22 cellular contexts compared by ENCODE assay signal in the genomic region with DNA sequence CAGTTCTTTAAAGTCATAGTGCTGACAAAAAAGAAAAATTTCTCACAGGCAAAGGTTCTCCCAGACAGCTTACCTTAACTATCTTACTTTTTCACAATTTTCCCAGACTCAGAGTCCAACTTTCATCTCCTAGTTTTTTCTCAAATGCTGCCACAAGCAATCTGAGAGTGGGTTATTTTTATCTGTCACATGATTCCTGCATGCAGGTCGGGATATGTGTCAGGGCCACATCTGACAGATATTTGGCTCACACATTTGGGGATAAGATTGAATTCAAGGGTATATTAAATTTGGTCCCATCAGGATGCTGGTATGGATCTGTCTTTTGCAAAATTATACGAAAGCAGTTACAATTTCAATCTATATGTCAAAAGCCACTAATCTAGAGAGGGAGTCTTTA. TPM values are rescaled to one million over a fixed set of nuclear protein-coding genes. Genes with fewer than 3 reads are reported as not detected.
A peak's percentile ranks its signal among the peaks of the same experiment; 100 is the strongest.
DNase-seq lines count a peak whose midpoint lies in the region; ATAC-seq, FAIRE-seq and TF ChIP-seq lines count a peak whose summit lies in the region.
"Had no signal": no experiment of that assay in that cellular context is flagged by ENCODE, and none has a peak within 500 bp of the region (broad histone marks: within the 10 kb centered on the region; RNA-seq: fewer than 3 reads in every experiment).

No MANE protein-coding gene starts in this region.

- POLR2A ChIA-PET in K562 (lab: Yijun Ruan, JAX) (interaction anchor here (3.2 kb wide), 1 partner anchor 17 kb away, joined by 12 read pairs; no protein-coding TSS in a partner anchor), PC-3 (lab: Charles Lee; ENCODE audit: unreplicated experiment) (interaction anchor here (0.7 kb wide), 1 partner anchor 122 kb away, joined by 5 read pairs; no protein-coding TSS in a partner anchor)

- no peak overlapping the region for H2AFZ ChIP-seq in GM23338
- no peak overlapping the region for H2AFZ ChIP-seq in K562 (ENCODE audit: low read depth, low read length)
- H2AFZ ChIP-seq in PC-3 (ENCODE audit: low read length) = no peak overlapping the region

- peaks cover 4% of the 10 kb centered on the region; the same call in 1 of the 2 replicates for H3K36me3 ChIP-seq in GM23338 (ENCODE audit: insufficient read depth)
- H3K36me3 ChIP-seq in K562 (ENCODE audit: control insufficient read depth, insufficient read depth, low read length) = peaks cover 40% of the 10 kb centered on the region; the same call in 2 of the 3 replicates
- no peaks in the 10 kb centered on the region for H3K36me3 ChIP-seq in gastrocnemius medialis
- H3K36me3 ChIP-seq in PC-3 (ENCODE audit: low read depth, low read length) = no peaks in the 10 kb centered on the region

- ATAC-seq in GM23338 (no peak), K562 (no peak), gastrocnemius medialis (peak; percentile 31 to 34), PC-3 (no peak)
- ATAC-seq: Panc1 had no signal

- 6% methylated on average over 2 of the region's 2 CpGs for WGBS in K562 (ENCODE audit: insufficient coverage, low coverage, missing lambda C conversion rate)

- TF ChIP-seq EP300 in K562 (IDR thresholded peaks at IDR 0.05; ENCODE audit: low read length) = no peak

- in situ Hi-C loops in K562 (cut with MboI) = no loop called here
- in situ Hi-C loops in gastrocnemius medialis (cut with MboI; ENCODE audit: low sequenced_read_pairs in 4 of 4) = loop anchor here in 1 of 4 donors (25.0 kb wide), 1 partner anchor 562 kb away; a partner anchor contains a TSS

- H3K9me3 ChIP-seq in K562 (replicated peaks; ENCODE audit: control insufficient read depth, insufficient read depth, low read depth, low read length) = no peaks in the 10 kb centered on the region
- H3K9me3 ChIP-seq in gastrocnemius medialis = no peaks in the 10 kb centered on the region
- H3K9me3 ChIP-seq in PC-3 (ENCODE audit: low read length) = no peaks in the 10 kb centered on the region
- H3K9me3 ChIP-seq: SK-N-SH had no signal

- H3K27me3 ChIP-seq in GM23338 (ENCODE audit: insufficient read depth) (no peaks in the 10 kb centered on the region), K562 (ENCODE audit: control insufficient read depth in 2 of 2, insufficient read depth in 2 of 2, low read length in 2 of 2) (no peaks in the 10 kb centered on the region), gastrocnemius medialis (no peaks in the 10 kb centered on the region), PC-3 (ENCODE audit: low read length) (no peaks in the 10 kb centered on the region)

- CTCF ChIA-PET in K562 (lab: Yijun Ruan, JAX; ENCODE audit: low intra/inter-chr PET ratio) (no interaction called here), PC-3 (lab: Charles Lee) (no interaction called here)

- no peaks in the 10 kb centered on the region for H3K9me3 Mint-ChIP-seq in GM23338
- H3K9me3 Mint-ChIP-seq: CD4-positive, alpha-beta memory T cell had no signal

- no peak overlapping the region for H3K4me3 Mint-ChIP-seq in GM23338
- H3K4me3 Mint-ChIP-seq: CD4-positive, alpha-beta memory T cell had no signal

- H3F3A ChIP-seq in GM23338 (replicated peaks; ENCODE audit: low read depth) (no peaks in the 10 kb centered on the region), PC-3 (ENCODE audit: low read length, unreplicated experiment) (no peaks in the 10 kb centered on the region)

- DNase-seq in GM23338 (ENCODE audit: low spot score) = no peak
- DNase-seq in K562 (ENCODE audit: extremely low read depth in 1 of 4, low spot score in 3 of 4) = no peak
- DNase-seq in lung microvascular endothelial cell (ENCODE audit: low read depth in 2 of 2) = peak; percentile 13 to 46
- DNase-seq in gastrocnemius medialis = no peak
- no peak for DNase-seq in occipital lobe (lab: John Stamatoyannopoulos, UW)
- no peak for DNase-seq in PC-3
- no peak for DNase-seq in DMS 273 treated with DMSO at 0.1 percent for 48 hours (lab: John Stamatoyannopoulos, UW)
- DNase-seq: ACHN; CD4-positive, alpha-beta memory T cell; DMS79 treated with DMSO at 0.1 percent for 48 hours; NCI-H1092; NCI-H146; NCI-H2081; NCI-H2227 treated with DMSO at 0.1 percent for 48 hours; NCI-H524 treated with DMSO at 0.1 percent for 48 hours; SK-N-SH had no signal

- peaks cover 3% of the 10 kb centered on the region for H3K9me1 ChIP-seq in K562 (ENCODE audit: control insufficient read depth, insufficient read depth, low read length)

- H3K4me2 ChIP-seq in GM23338 (no peak overlapping the region), K562 (ENCODE audit: insufficient read depth, low read length) (no peak overlapping the region), PC-3 (ENCODE audit: low read length) (no peak overlapping the region)
- H3K4me2 ChIP-seq: SK-N-SH had no signal

- H3K79me2 ChIP-seq in GM23338 (replicated peaks; ENCODE audit: insufficient read depth) = 0 out of 2 replicates have a peak, but pooled peaks cover 9% of the 10 kb centered on the region
- peaks cover 49% of the 10 kb centered on the region for H3K79me2 ChIP-seq in K562 (ENCODE audit: control insufficient read depth, insufficient read depth, low read length)
- H3K79me2 ChIP-seq in PC-3 (ENCODE audit: low read length) = no peaks in the 10 kb centered on the region

- no peak overlapping the region for H3K27ac Mint-ChIP-seq in GM23338

- no peak for TF ChIP-seq POLR2A in K562 (conservative IDR thresholded peaks at IDR 0.05)
- TF ChIP-seq POLR2A in gastrocnemius medialis (IDR thresholded peaks at IDR 0.05) = no peak

- FAIRE-seq in K562 (lab: Jason Lieb, UNC) = no peak
- FAIRE-seq: D721Med, G401.6, GM12891, GM18507, H54 had no signal

- intact Hi-C loops in K562 (cut with micrococcal nuclease) (no loop called here), gastrocnemius medialis (cut with DNase I; ENCODE audit: low total_unique reads) (no loop called here), PC-3 (cut with micrococcal nuclease) (no loop called here)

- no peak overlapping the region for H3K9ac ChIP-seq in K562 (ENCODE audit: insufficient read depth in 1 of 2, low read depth in 2 of 2, low read length in 2 of 2)
- H3K9ac ChIP-seq in PC-3 (ENCODE audit: low read length) = no peak overlapping the region
- H3K9ac ChIP-seq: SK-N-SH had no signal

- H3K4me3 ChIP-seq in GM23338 = no peak overlapping the region
- no peak overlapping the region for H3K4me3 ChIP-seq in K562
- no peak overlapping the region for H3K4me3 ChIP-seq in gastrocnemius medialis
- H3K4me3 ChIP-seq in PC-3 (ENCODE audit: low read length) = no peak overlapping the region

- H3K4me1 ChIP-seq in GM23338 (ENCODE audit: insufficient read depth) (no peaks in the 10 kb centered on the region), K562 (replicated peaks in 1 of 2; ENCODE audit: control insufficient read depth in 2 of 2, insufficient read depth in 2 of 2, low read length in 2 of 2) (peaks cover 2 to 21% of the 10 kb centered on the region in 2 experiments), gastrocnemius medialis (peaks cover 62 to 79% of the 10 kb centered on the region in 2 donors), PC-3 (ENCODE audit: insufficient read depth, low read length) (no peaks in the 10 kb centered on the region)

- no peaks in the 10 kb centered on the region; the same call in none of the 2 replicates for H4K20me1 ChIP-seq in GM23338 (replicated peaks; ENCODE audit: insufficient read depth)
- H4K20me1 ChIP-seq in K562 (replicated peaks; ENCODE audit: control insufficient read depth, insufficient read depth, low read length) = no peaks in the 10 kb centered on the region
- no peaks in the 10 kb centered on the region for H4K20me1 ChIP-seq in PC-3 (ENCODE audit: low read length)

- peaks cover 11% of the 10 kb centered on the region; the same call in 2 of the 3 replicates for H3K36me3 Mint-ChIP-seq in GM23338 (ENCODE audit: low read depth)

- H3K27ac ChIP-seq in GM23338 (ENCODE audit: low read depth) (peak overlapping the region; percentile 56; the same call in 1 of the 2 replicates), K562 (ENCODE audit: extremely low read depth, low read depth, low read length) (no peak overlapping the region), gastrocnemius medialis (peak overlapping the region; percentile 80 to 90 (median 88)), PC-3 (ENCODE audit: low read length) (no peak overlapping the region)

- TF ChIP-seq RAD21 in K562 (CRISPR knock-in tag; conservative IDR thresholded peaks at IDR 0.05 in 1 of 2, IDR thresholded peaks at IDR 0.05 in 1 of 2) = no peak

- no TSS peak for BruUV-seq in K562 (replicated peaks; lab: Mats Ljungman, UMichigan)
- BruUV-seq in PC-3 (replicated peaks; lab: Mats Ljungman, UMichigan) = no TSS peak

- TF ChIP-seq CTCF in GM23338 (conservative IDR thresholded peaks at IDR 0.05; ENCODE audit: low read depth in 2 of 2) = no peak
- TF ChIP-seq CTCF in K562 (IDR thresholded peaks at IDR 0.05 in 2 of 3, conservative IDR thresholded peaks at IDR 0.05 in 1 of 3; ENCODE audit: insufficient read depth in 2 of 3, low read depth in 1 of 3, low read length in 3 of 3) = no peak
- no peak for TF ChIP-seq CTCF in gastrocnemius medialis (IDR thresholded peaks at IDR 0.05 in 4 of 5, conservative IDR thresholded peaks at IDR 0.05 in 1 of 5)
- TF ChIP-seq CTCF in PC-3 (conservative IDR thresholded peaks at IDR 0.05; ENCODE audit: low read depth, low read length) = no peak

- peaks cover 4% of the 10 kb centered on the region for H3K4me1 Mint-ChIP-seq in GM23338

- H3K9me2 ChIP-seq in GM23338 (ENCODE audit: insufficient read depth) = no peaks in the 10 kb centered on the region
- no peaks in the 10 kb centered on the region for H3K9me2 ChIP-seq in PC-3 (replicated peaks; ENCODE audit: low read length)
- H3K9me2 ChIP-seq: SK-N-SH had no signal

- H3K27me3 Mint-ChIP-seq in GM23338 (ENCODE audit: insufficient read depth, low read depth, poor library complexity) = peaks cover 6% of the 10 kb centered on the region
- H3K27me3 Mint-ChIP-seq: CD4-positive, alpha-beta memory T cell had no signal

RNA-seq across cellular contexts. Expression of a gene that starts 50.1 kb away (rescaled TPM):
- total RNA-seq in GM23338 (2014; rRNA removed; shearing (Covaris generic)) = 5.0 and 9.0 TPM in 2 replicates
- polyA plus RNA-seq in GM23338 (2016; fragmentation: Nextera tagmentation; extraction: Ambion mirVana) (15.9 and 17.0 TPM in 2 replicates), K562 (2011; rRNA removed) (29.1 and 74.4 TPM in 2 replicates), K562 (2014; fragmentation: Illumina TruSeq; extraction: Trizol) (20.9 and 39.0 TPM in 2 replicates), K562 (2014; fragmentation: Nextera tagmentation; extraction: Ambion mirVana) (10 to 100 TPM; 13.1 to 13.7 TPM), K562 (2014; rRNA removed) (34.9 and 36.7 TPM in 2 replicates)
- total RNA-seq in K562 (2011; cell fraction: chromatin; rRNA removed; ENCODE audit: low replicate concordance) = 9.6 and 43.3 TPM in 2 replicates
- total RNA-seq in K562 (2011; cell fraction: nucleolus; rRNA removed) = 62.9 and 65.8 TPM in 2 replicates
- 33.6 and 43.7 TPM in 2 replicates for total RNA-seq in K562 (2011; cell fraction: nucleoplasm; rRNA removed)
- total RNA-seq in K562 (2014; rRNA removed) (31.8 and 42.1 TPM in 2 replicates), K562 (2014; rRNA removed; fragmentation: Illumina TruSeq; extraction: Trizol) (4.6 and 6.5 TPM in 2 replicates), K562 (2015; rRNA removed; fragmentation: Illumina TruSeq; extraction: Trizol) (18.2 and 21.9 TPM in 2 replicates), K562 (2021) (30.1 and 35.5 TPM in 2 replicates), lung microvascular endothelial cell (16.1 and 22.6 TPM in 2 replicates), gastrocnemius medialis (10 to 100 TPM; 21.4 to 39.5 (median 33.4) TPM), occipital lobe (18.7 TPM), PC-3 (2014; rRNA removed) (25.8 and 26.8 TPM in 2 replicates)
- 106 and 151 TPM in 2 replicates for polyA plus RNA-seq in K562 (2011; cell fraction: cytosol; rRNA removed)
- 87.3 and 88.9 TPM in 2 replicates for polyA plus RNA-seq in K562 (2011; cell fraction: nucleus; rRNA removed)
- polyA plus RNA-seq in K562 (2012) = 43.9 and 73.7 TPM in 2 replicates
- polyA minus RNA-seq in K562 (2011; rRNA and poly(A)+ RNA removed) = 10.5 and 14.6 TPM in 2 replicates
- 18.3 and 35.8 TPM in 2 replicates for polyA minus RNA-seq in K562 (2011; cell fraction: cytosol; rRNA and poly(A)+ RNA removed)
- 43.4 and 63.9 TPM in 2 replicates for polyA minus RNA-seq in K562 (2011; cell fraction: nucleus; rRNA and poly(A)+ RNA removed)

Comparison
In these comparisons a context has a peak if more than half of its experiments do, and no peak if none do; other contexts are left out.
1. ATAC-seq: peak in gastrocnemius medialis (2 of 2); none in GM23338 (single experiment), K562 (single experiment) and PC-3 (single experiment).
2. DNase-seq: peak in lung microvascular endothelial cell (2 of 2); none in GM23338 (single experiment), K562 (0 of 4), gastrocnemius medialis (0 of 2), occipital lobe (single experiment), PC-3 (single experiment) and DMS 273 treated with DMSO at 0.1 percent for 48 hours (single experiment).
3. H3K27ac ChIP-seq: peak in GM23338 (single experiment) and gastrocnemius medialis (4 of 4); none in K562 (single experiment) and PC-3 (single experiment).